ENCODE assay signal across 2 cellular contexts in genomic region chr13:77919351-77920294, GRCh38.
A peak's percentile ranks its signal among the peaks of the same experiment; 100 is the strongest.
TF ChIP-seq lines count a peak whose summit lies in the region.

No MANE protein-coding gene starts in this region.

TF ChIP-seq in liver, 16 proteins besides CTCF, POLR2A, EP300 and RAD21:
- TF ChIP-seq MAX (IDR thresholded peaks at IDR 0.05) (no peak), HNF4G (IDR thresholded peaks at IDR 0.05) (no peak), YY1 (IDR thresholded peaks at IDR 0.05) (no peak), FOXA2 (IDR thresholded peaks at IDR 0.05) (no peak), HNF4A (conservative IDR thresholded peaks at IDR 0.05) (no peak), JUND (IDR thresholded peaks at IDR 0.05) (no peak), GABPA (IDR thresholded peaks at IDR 0.05 in 1 of 2, conservative IDR thresholded peaks at IDR 0.05 in 1 of 2) (no peak), TAF1 (conservative IDR thresholded peaks at IDR 0.05) (peak; percentile 15), RXRA (IDR thresholded peaks at IDR 0.05) (peak; percentile 49 to 52), SP1 (IDR thresholded peaks at IDR 0.05) (peak; percentile 7), NR2F2 (IDR thresholded peaks at IDR 0.05) (peak; percentile 91), FOXA1 (IDR thresholded peaks at IDR 0.05) (no peak), REST (IDR thresholded peaks at IDR 0.05) (no peak), ZBTB33 (IDR thresholded peaks at IDR 0.05) (no peak), EGR1 (IDR thresholded peaks at IDR 0.05; ENCODE audit: low read depth in 2 of 2) (no peak), ATF3 (IDR thresholded peaks at IDR 0.05) (no peak)

TF ChIP-seq in HepG2, 621 proteins besides CTCF, POLR2A, EP300 and RAD21:
- TF ChIP-seq AGO2 (optimal IDR thresholded peaks at IDR 0.05; ENCODE audit: low read depth, low read length), result no peak
- no peak for TF ChIP-seq SMARCE1 (IDR thresholded peaks at IDR 0.05; ENCODE audit: borderline replicate concordance)
- TF ChIP-seq CBFB (CRISPR knock-in tag; IDR thresholded peaks at IDR 0.05), result no peak
- no peak for TF ChIP-seq ZNF556 (CRISPR knock-in tag; IDR thresholded peaks at IDR 0.05; ENCODE audit: borderline replicate concordance)
- no peak for TF ChIP-seq ZNF354B (CRISPR knock-in tag; IDR thresholded peaks at IDR 0.05)
- TF ChIP-seq ETV5 (CRISPR knock-in tag; IDR thresholded peaks at IDR 0.05; ENCODE audit: borderline replicate concordance), result no peak
- TF ChIP-seq ZNF572 (CRISPR knock-in tag; IDR thresholded peaks at IDR 0.05), result no peak
- no peak for TF ChIP-seq ZNF598 (CRISPR knock-in tag; IDR thresholded peaks at IDR 0.05; ENCODE audit: borderline replicate concordance)
- TF ChIP-seq MAZ (IDR thresholded peaks at IDR 0.05; ENCODE audit: borderline replicate concordance, low read depth, low read length), result no peak
- no peak for TF ChIP-seq MAZ (CRISPR knock-in tag; IDR thresholded peaks at IDR 0.05; ENCODE audit: low read depth)
- TF ChIP-seq FOXP4 (CRISPR knock-in tag; IDR thresholded peaks at IDR 0.05), result no peak
- no peak for TF ChIP-seq HNRNPUL1 (IDR thresholded peaks at IDR 0.05; ENCODE audit: low read depth, low read length)
- no peak for TF ChIP-seq PAWR (CRISPR knock-in tag; IDR thresholded peaks at IDR 0.05; ENCODE audit: borderline replicate concordance)
- no peak for TF ChIP-seq ATF6 (CRISPR knock-in tag; conservative IDR thresholded peaks at IDR 0.05)
- no peak for TF ChIP-seq GLMP (CRISPR knock-in tag; IDR thresholded peaks at IDR 0.05; ENCODE audit: borderline replicate concordance)
- TF ChIP-seq ZFP82 (CRISPR knock-in tag; IDR thresholded peaks at IDR 0.05; ENCODE audit: borderline replicate concordance), result no peak
- TF ChIP-seq ZNF589 (CRISPR knock-in tag; conservative IDR thresholded peaks at IDR 0.05), result no peak
- TF ChIP-seq USF2 (IDR thresholded peaks at IDR 0.05; ENCODE audit: low read depth, low read length), result no peak
- no peak for TF ChIP-seq USF2 (CRISPR knock-in tag; IDR thresholded peaks at IDR 0.05; ENCODE audit: borderline replicate concordance)
